In the genomic region with DNA sequence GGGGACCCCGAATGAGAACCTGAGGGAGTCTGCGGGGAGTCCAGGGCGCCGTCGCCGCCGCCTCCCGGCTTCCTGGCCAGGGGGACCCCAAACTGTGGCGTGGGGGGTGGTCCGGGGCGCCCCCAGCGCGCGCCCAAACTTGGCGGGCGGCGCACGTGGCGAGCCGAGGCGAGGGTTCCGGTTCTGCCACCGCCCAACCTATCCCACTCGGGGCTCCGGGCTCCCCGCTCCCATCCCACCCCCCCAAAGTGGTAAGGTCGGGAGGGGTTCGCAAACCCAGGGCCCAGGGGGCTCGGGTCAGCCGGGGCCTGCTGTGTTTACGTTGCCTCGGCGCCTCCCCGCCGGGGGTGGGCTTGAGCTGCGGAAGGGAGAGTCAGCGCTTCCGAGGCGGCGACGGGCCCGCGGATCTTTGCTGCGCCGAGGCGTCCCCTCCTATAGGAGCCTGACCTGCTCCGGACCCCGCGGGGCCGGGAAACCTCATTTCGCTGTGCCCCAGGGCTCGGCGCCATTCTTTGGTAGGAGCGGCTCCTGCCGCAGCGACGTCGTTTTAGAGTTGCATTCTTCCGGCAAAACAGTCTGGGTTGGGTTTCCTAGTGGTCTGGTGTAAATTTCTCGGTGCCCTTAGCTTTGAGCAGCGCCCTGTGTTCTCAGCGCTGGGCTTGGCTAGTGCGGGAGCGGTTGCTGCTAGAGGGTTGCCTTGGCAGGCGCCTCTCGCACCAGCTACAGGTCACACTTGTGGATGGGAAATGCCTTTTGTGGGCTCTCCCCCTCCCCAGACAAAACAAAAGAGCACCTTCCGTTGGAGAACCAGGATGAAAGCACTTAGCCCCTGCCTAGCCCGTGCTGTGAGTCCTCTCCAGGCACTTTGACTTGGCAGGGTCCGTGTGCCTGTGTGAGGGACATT, we compare ENCODE assay signal across 8 cellular contexts. TPM values are rescaled to one million over a fixed set of nuclear protein-coding genes. Genes with fewer than 3 reads are reported as not detected.
A peak's percentile ranks its signal among the peaks of the same experiment; 100 is the strongest.
DNase-seq lines count a peak whose midpoint lies in the region; ATAC-seq and TF ChIP-seq lines count a peak whose summit lies in the region.

No MANE protein-coding gene starts in this region.

- H3K27ac Mint-ChIP-seq in naive thymus-derived CD4-positive, alpha-beta T cell = peak overlapping the region; percentile 87 to 96 (median 93)

- H3K9me3 Mint-ChIP-seq in naive thymus-derived CD4-positive, alpha-beta T cell = peaks cover 0 to 1% (median 0%) of the 10 kb centered on the region in 11 donors

- peak overlapping the region; percentile 81 for H3K27ac ChIP-seq in epithelial cell of prostate
- H3K27ac ChIP-seq in naive thymus-derived CD4-positive, alpha-beta T cell (ENCODE audit: low read depth, low read length) = peak overlapping the region; percentile 98
- H3K27ac ChIP-seq in thoracic aorta = peak overlapping the region; percentile 88 to 96

- H3K4me1 Mint-ChIP-seq in naive thymus-derived CD4-positive, alpha-beta T cell = peaks cover 34 to 56% (median 50%) of the 10 kb centered on the region in 7 donors

- H3K27me3 Mint-ChIP-seq in naive thymus-derived CD4-positive, alpha-beta T cell = no peaks in the 10 kb centered on the region

- peak overlapping the region; percentile 99 for H3K9ac ChIP-seq in Loucy (ENCODE audit: low read depth, low read length, poor library complexity, severe bottlenecking)

- H4K20me1 ChIP-seq in Loucy (ENCODE audit: insufficient read depth, low read length, poor library complexity, severe bottlenecking) = peaks cover 58% of the 10 kb centered on the region

- peaks cover 0 to 7% (median 3%) of the 10 kb centered on the region in 5 donors for H3K36me3 Mint-ChIP-seq in naive thymus-derived CD4-positive, alpha-beta T cell

- no peak for TF ChIP-seq CTCF in GM06990 (IDR thresholded peaks at IDR 0.05; ENCODE audit: insufficient read depth, low read length, poor library complexity, severe bottlenecking)
- no peak for TF ChIP-seq CTCF in Loucy (conservative IDR thresholded peaks at IDR 0.05; ENCODE audit: low read length)
- no peak for TF ChIP-seq CTCF in thoracic aorta (IDR thresholded peaks at IDR 0.05)
- no peak for TF ChIP-seq CTCF in omental fat pad (IDR thresholded peaks at IDR 0.05)

- peak overlapping the region; percentile 95 for H3K4me2 ChIP-seq in Loucy (ENCODE audit: low read depth, low read length, poor library complexity, severe bottlenecking)

- no peaks in the 10 kb centered on the region for H3K27me3 ChIP-seq in GM06990 (replicated peaks; ENCODE audit: control insufficient read depth, insufficient read depth, low read length)
- H3K27me3 ChIP-seq in Loucy (ENCODE audit: insufficient read depth, low read length, poor library complexity, severe bottlenecking) = peaks cover 6% of the 10 kb centered on the region
- no peaks in the 10 kb centered on the region for H3K27me3 ChIP-seq in naive thymus-derived CD4-positive, alpha-beta T cell (ENCODE audit: control insufficient read depth in 2 of 2, insufficient read depth in 2 of 2, low read length in 2 of 2)
- no peaks in the 10 kb centered on the region for H3K27me3 ChIP-seq in thoracic aorta (replicated peaks; ENCODE audit: insufficient read depth)

- H3K4me3 ChIP-seq in GM06990 (replicated peaks; ENCODE audit: low read depth, low read length) = peak overlapping the region; percentile 84
- peak overlapping the region; percentile 97 for H3K4me3 ChIP-seq in Loucy (ENCODE audit: low read length, poor library complexity, severe bottlenecking)
- H3K4me3 ChIP-seq in naive thymus-derived CD4-positive, alpha-beta T cell (ENCODE audit: low read length) = peak overlapping the region; percentile 83
- H3K4me3 ChIP-seq in thoracic aorta = peak overlapping the region; percentile 99

- H3K36me3 ChIP-seq in GM06990 (ENCODE audit: control insufficient read depth, insufficient read depth, low read length) (peaks cover 10% of the 10 kb centered on the region), Loucy (ENCODE audit: insufficient read depth, low read length) (peaks cover 12% of the 10 kb centered on the region; the same call in 1 of the 2 replicates), thoracic aorta (no peaks in the 10 kb centered on the region)
- peaks cover 0 to 36% (median 8%) of the 10 kb centered on the region in 3 experiments for H3K36me3 ChIP-seq in naive thymus-derived CD4-positive, alpha-beta T cell (ENCODE audit: control insufficient read depth in 2 of 3, insufficient read depth in 3 of 3, low read length in 3 of 3)

- DNase-seq in GM06990 (ENCODE audit: extremely low read depth, insufficient read length) = peak; percentile 62
- peak; percentile 82 for DNase-seq in activated CD8-positive, alpha-beta memory T cell treated with anti-CD3 and anti-CD28 coated beads, Interleukin-2, amount 50 U/mL, for 48 hours
- DNase-seq in epithelial cell of prostate (ENCODE audit: low read depth, low spot score) = no peak
- DNase-seq in naive thymus-derived CD4-positive, alpha-beta T cell = peak; percentile 44 to 67 (median 60)
- DNase-seq in thoracic aorta (ENCODE audit: low spot score) = no peak
- DNase-seq in omental fat pad (ENCODE audit: low spot score) = no peak
- DNase-seq in GOT3 (lab: John Stamatoyannopoulos, UW) = no peak

- H3K4me3 Mint-ChIP-seq in naive thymus-derived CD4-positive, alpha-beta T cell = peak overlapping the region; percentile 92 to 96 (median 94)

- H3K9me2 ChIP-seq in Loucy (replicated peaks; ENCODE audit: low read depth, low read length) = no peaks in the 10 kb centered on the region

- intact Hi-C loops in naive thymus-derived CD4-positive, alpha-beta T cell (cut with micrococcal nuclease) = loop anchor here (5.0 to 10.0 kb wide), 5 partner anchors 164 to 1494 kb away; a partner anchor contains a TSS

- H3F3A ChIP-seq in Loucy (ENCODE audit: low read depth) = no peaks in the 10 kb centered on the region

- peaks cover 60% of the 10 kb centered on the region for H3K79me2 ChIP-seq in Loucy (ENCODE audit: insufficient read depth, low read length)

- H3K9me3 ChIP-seq in Loucy (ENCODE audit: insufficient read depth, low read depth, low read length) = no peaks in the 10 kb centered on the region
- H3K9me3 ChIP-seq in naive thymus-derived CD4-positive, alpha-beta T cell (ENCODE audit: control insufficient read depth in 2 of 3, low read length in 3 of 3) = no peaks in the 10 kb centered on the region
- H3K9me3 ChIP-seq in thoracic aorta = no peaks in the 10 kb centered on the region

- H3K4me1 ChIP-seq in Loucy (ENCODE audit: insufficient read depth, low read length, poor library complexity, severe bottlenecking) (peaks cover 37% of the 10 kb centered on the region), thoracic aorta (ENCODE audit: control insufficient read depth in 1 of 2, low read depth in 2 of 2) (peaks cover 28 to 52% of the 10 kb centered on the region in 2 donors)
- peaks cover 40 to 47% of the 10 kb centered on the region in 2 donors for H3K4me1 ChIP-seq in naive thymus-derived CD4-positive, alpha-beta T cell (ENCODE audit: control insufficient read depth in 2 of 2, insufficient read depth in 2 of 2, low read length in 2 of 2)

- H2AFZ ChIP-seq in Loucy (ENCODE audit: low read length) = no peak overlapping the region

- POLR2A ChIA-PET in naive thymus-derived CD4-positive, alpha-beta T cell (lab: Charles Lee) = interaction anchor here (0.6 to 1.9 kb wide), 8 partner anchors 12 to 153 kb away, joined by 3 to 11 read pairs (median 3); a partner anchor contains a TSS

- ATAC-seq in naive thymus-derived CD4-positive, alpha-beta T cell = peak; percentile 2
- ATAC-seq in thoracic aorta (ENCODE audit: insufficient number of reproducible peaks, low FRiP score, low read depth) (no peak), omental fat pad (ENCODE audit: low FRiP score) (no peak)

- CTCF ChIA-PET in naive thymus-derived CD4-positive, alpha-beta T cell (lab: Charles Lee) = interaction anchor here (1.2 kb wide), 1 partner anchor 10 kb away, joined by 3 read pairs; no protein-coding TSS in a partner anchor

RNA-seq across cellular contexts. Expression of a gene that starts 1.2 kb away (rescaled TPM):
- total RNA-seq in naive thymus-derived CD4-positive, alpha-beta T cell = 100 to 1,000 TPM; 129 to 227 (median 144) TPM
- polyA plus RNA-seq in naive thymus-derived CD4-positive, alpha-beta T cell = 1 to 10 TPM; 5.0 to 5.7 TPM
- total RNA-seq in thoracic aorta = 10 to 100 TPM; 34.9 to 76.9 TPM
- 10 to 100 TPM; 47.3 to 55.7 (median 51.1) TPM for total RNA-seq in omental fat pad

RNA-seq across cellular contexts. Expression of a gene that starts 7.2 kb away (rescaled TPM):
- 10 to 100 TPM; 10.9 to 24.2 (median 17.5) TPM for total RNA-seq in naive thymus-derived CD4-positive, alpha-beta T cell
- polyA plus RNA-seq in naive thymus-derived CD4-positive, alpha-beta T cell = 10 to 100 TPM; 29.3 to 32.3 TPM
- 10 to 100 TPM; 27.6 to 55.1 TPM for total RNA-seq in thoracic aorta
- 10 to 100 TPM; 10.8 to 16.2 (median 13.7) TPM for total RNA-seq in omental fat pad

RNA-seq across cellular contexts. Expression of a gene that starts 24.8 kb away (rescaled TPM):
- 100 to 1,000 TPM in 1 of 5 experiments, 10 to 100 TPM in 4; 48.4 to 101 (median 68.0) TPM for total RNA-seq in naive thymus-derived CD4-positive, alpha-beta T cell
- polyA plus RNA-seq in naive thymus-derived CD4-positive, alpha-beta T cell = 100 to 1,000 TPM; 182 to 232 TPM
- total RNA-seq in thoracic aorta (100 to 1,000 TPM in 1 of 2 donors, 10 to 100 TPM in 1; 83.3 to 110 TPM), omental fat pad (100 to 1,000 TPM in 3 of 4 donors, 10 to 100 TPM in 1; 80.3 to 121 (median 114) TPM)

RNA-seq across cellular contexts. Expression of a gene that starts 29.6 kb away (rescaled TPM):
- 1,000 to 10,000 TPM; 1,300 to 2,097 (median 2,012) TPM for total RNA-seq in naive thymus-derived CD4-positive, alpha-beta T cell
- 1,000 to 10,000 TPM; 3,657 to 3,761 TPM for polyA plus RNA-seq in naive thymus-derived CD4-positive, alpha-beta T cell
- 1,000 to 10,000 TPM; 1,512 to 2,119 TPM for total RNA-seq in thoracic aorta
- total RNA-seq in omental fat pad = 1,000 to 10,000 TPM; 2,522 to 3,708 (median 2,994) TPM

RNA-seq across cellular contexts. Expression of a gene that starts 41.4 kb away (rescaled TPM):
- total RNA-seq in naive thymus-derived CD4-positive, alpha-beta T cell = under 1 TPM; 0.05 to 0.24 (median 0.10) TPM
- under 1 TPM; 0.01 to 0.05 TPM for polyA plus RNA-seq in naive thymus-derived CD4-positive, alpha-beta T cell
- under 1 TPM; 0.41 to 0.78 TPM for total RNA-seq in thoracic aorta
- total RNA-seq in omental fat pad = under 1 TPM in 2 of 4 donors, not detected in 2; 0.12 to 0.19 TPM

Comparison
In these comparisons a context has a peak if more than half of its experiments do, and no peak if none do; other contexts are left out.
1. DNase-seq: peak in GM06990 (single experiment), activated CD8-positive, alpha-beta memory T cell treated with anti-CD3 and anti-CD28 coated beads, Interleukin-2, amount 50 U/mL, for 48 hours (single experiment) and naive thymus-derived CD4-positive, alpha-beta T cell (9 of 9); none in epithelial cell of prostate (single experiment), thoracic aorta (single experiment), omental fat pad (single experiment) and GOT3 (single experiment).
2. Peak in every context shown above with its lines, with median percentiles within 50 percentile points of each other: H3K4me3 ChIP-seq and H3K27ac ChIP-seq.